In the genomic region with DNA sequence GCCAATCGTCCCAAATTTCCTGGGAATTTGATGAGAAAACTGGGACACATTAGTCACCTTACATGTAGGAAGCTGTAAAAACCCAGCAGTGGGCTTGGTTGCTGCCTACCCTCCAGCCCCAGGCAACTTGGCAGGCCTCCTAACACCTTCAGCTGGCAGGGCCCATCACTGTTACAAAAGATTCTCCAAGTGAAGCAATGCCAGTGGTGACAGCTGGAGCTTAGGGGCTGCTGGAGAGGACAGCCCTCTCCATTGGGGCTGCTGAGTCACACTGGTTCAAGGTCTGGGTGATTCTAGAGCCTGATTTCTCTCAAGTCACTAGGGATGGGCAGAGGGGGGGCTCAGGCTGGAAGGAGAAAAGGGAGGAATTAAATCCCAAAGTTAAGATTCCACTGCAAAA, we compare ENCODE assay signal across 16 cellular contexts.
A peak's percentile ranks its signal among the peaks of the same experiment; 100 is the strongest.
DNase-seq lines count a peak whose midpoint lies in the region; ATAC-seq and TF ChIP-seq lines count a peak whose summit lies in the region.
"Had no signal": no experiment of that assay in that cellular context is flagged by ENCODE, and none has a peak within 500 bp of the region (broad histone marks: within the 10 kb centered on the region; RNA-seq: fewer than 3 reads in every experiment).

No MANE protein-coding gene starts in this region.

- intact Hi-C loops in Right ventricle myocardium superior (cut with DNase I): no loop called here
- intact Hi-C loops in left ventricle myocardium inferior (cut with micrococcal nuclease): no loop called here
- intact Hi-C loops in Panc1 (cut with micrococcal nuclease; ENCODE audit: unreplicated experiment): no loop called here
- intact Hi-C loops in left cardiac atrium (cut with DNase I): no loop called here

- H3K9me3 ChIP-seq in left ventricle myocardium inferior (replicated peaks): no peaks in the 10 kb centered on the region
- no peaks in the 10 kb centered on the region for H3K9me3 ChIP-seq in Panc1 (ENCODE audit: control insufficient read depth, insufficient read depth, low read depth, low read length)
- H3K9me3 ChIP-seq in osteoblast (ENCODE audit: low read depth, low read length): no peaks in the 10 kb centered on the region

- TF ChIP-seq CTCF in left ventricle myocardium inferior (IDR thresholded peaks at IDR 0.05; ENCODE audit: borderline replicate concordance) (no peak), Panc1 (IDR thresholded peaks at IDR 0.05) (no peak), osteoblast (IDR thresholded peaks at IDR 0.05; ENCODE audit: extremely low read depth, low read depth, low read length) (no peak)

- H3K36me3 ChIP-seq in left ventricle myocardium inferior: no peaks in the 10 kb centered on the region
- no peaks in the 10 kb centered on the region for H3K36me3 ChIP-seq in Panc1 (ENCODE audit: control insufficient read depth, insufficient read depth, low read length)
- no peaks in the 10 kb centered on the region for H3K36me3 ChIP-seq in osteoblast (ENCODE audit: insufficient read depth, low read length)

- no peaks in the 10 kb centered on the region for H4K20me1 ChIP-seq in osteoblast (ENCODE audit: insufficient read depth, low read length)

- no peak for DNase-seq in Right ventricle myocardium superior
- DNase-seq in left ventricle myocardium inferior: no peak
- DNase-seq in Panc1 (ENCODE audit: low read depth, low spot score): no peak
- no peak for DNase-seq in left cardiac atrium
- no peak for DNase-seq in osteoblast (ENCODE audit: insufficient read length, low spot score, missing footprints)
- no peak for DNase-seq in NCI-H187 treated with DMSO at 0.1 percent for 48 hours (lab: John Stamatoyannopoulos, UW)
- DNase-seq: activated CD4-positive, alpha-beta T cell treated with anti-CD3 and anti-CD28 coated beads for 4 hours; effector memory CD8-positive, alpha-beta T cell; NCI-H1105 treated with DMSO at 0.1 percent for 48 hours; NCI-H524 treated with DMSO at 0.1 percent for 48 hours; SW 1271 had no signal

- peaks cover 14% of the 10 kb centered on the region for H3K4me1 ChIP-seq in left ventricle myocardium inferior
- peaks cover 18% of the 10 kb centered on the region for H3K4me1 ChIP-seq in Panc1 (ENCODE audit: control insufficient read depth, insufficient read depth, low read length)
- peaks cover 21% of the 10 kb centered on the region for H3K4me1 ChIP-seq in osteoblast (ENCODE audit: insufficient read depth, low read length)
- H3K4me1 ChIP-seq: parathyroid adenoma had no signal

- H3K27ac ChIP-seq in left ventricle myocardium inferior (replicated peaks) (no peak overlapping the region), Panc1 (ENCODE audit: low read length) (peak overlapping the region; percentile 29; the same call in 1 of the 2 replicates), osteoblast (ENCODE audit: low read depth, low read length) (no peak overlapping the region)
- H3K27ac ChIP-seq: parathyroid adenoma had no signal

- CTCF ChIA-PET in Panc1 (lab: Charles Lee): no interaction called here

- in situ Hi-C loops in Panc1 (cut with HindIII; ENCODE audit: low pct_unique_long_range_greater_than_20kb, low sequenced_read_pairs): no loop called here

- H3K79me2 ChIP-seq in osteoblast (ENCODE audit: insufficient read depth, low read length): no peaks in the 10 kb centered on the region
- H3K79me2 ChIP-seq: parathyroid adenoma had no signal

- POLR2A ChIA-PET in Panc1 (lab: Charles Lee): no interaction called here

- no peak overlapping the region for H3K4me2 ChIP-seq in osteoblast (ENCODE audit: insufficient read depth, low read length)

- BruUV-seq in Panc1 (replicated peaks; lab: Mats Ljungman, UMichigan): no TSS peak

- H3K4me3 ChIP-seq in left ventricle myocardium inferior (no peak overlapping the region), Panc1 (ENCODE audit: low read depth in 2 of 2, low read length in 2 of 2) (no peak overlapping the region), osteoblast (ENCODE audit: insufficient read depth, low read length) (no peak overlapping the region)

- H3K27me3 ChIP-seq in left ventricle myocardium inferior (ENCODE audit: low read depth): no peaks in the 10 kb centered on the region
- no peaks in the 10 kb centered on the region for H3K27me3 ChIP-seq in Panc1 (ENCODE audit: control insufficient read depth, insufficient read depth, low read length)
- no peaks in the 10 kb centered on the region for H3K27me3 ChIP-seq in osteoblast (ENCODE audit: insufficient read depth, low read length)

- H2AFZ ChIP-seq in osteoblast (ENCODE audit: low read length): no peak overlapping the region
- H2AFZ ChIP-seq: parathyroid adenoma had no signal

- peak; percentile 72 for ATAC-seq in Right ventricle myocardium superior (ENCODE audit: poor library complexity)
- no peak for ATAC-seq in Panc1
- ATAC-seq in left cardiac atrium: peak; percentile 80 to 85
- no peak for ATAC-seq in GM21619 (IDR thresholded peaks at IDR 0.05; ENCODE audit: unreplicated experiment)
- no peak for ATAC-seq in activated CD4-positive, CD25-positive, alpha-beta regulatory T cell treated with anti-CD3 and anti-CD28 coated beads, Interleukin-2, amount 50 U/mL, for 24 hours
- ATAC-seq: activated T-helper 17 cell treated with anti-CD3 and anti-CD28 coated beads, Interleukin-2, amount 50 U/mL, for 72 hours; effector memory CD8-positive, alpha-beta T cell; stimulated activated memory B cell treated with anti-CD40 and anti-IgM and Interleukin-4, amounts not matched to agents 10 μg/mL and 1 μg/mL and 100 μg/mL, for 72 hours had no signal

Comparison
In these comparisons a context has a peak if more than half of its experiments do, and no peak if none do; other contexts are left out.
1. ATAC-seq: peak in Right ventricle myocardium superior (single experiment) and left cardiac atrium (2 of 2); none in Panc1 (single experiment), GM21619 (single experiment) and activated CD4-positive, CD25-positive, alpha-beta regulatory T cell treated with anti-CD3 and anti-CD28 coated beads, Interleukin-2, amount 50 U/mL, for 24 hours (0 of 2).